31 cellular contexts compared by ENCODE assay signal in genomic region chr10:78739411-78740053, GRCh38.
"Had no signal": no experiment of that assay in that cellular context is flagged by ENCODE, and none has a peak within 500 bp of the region (broad histone marks: within the 10 kb centered on the region; RNA-seq: fewer than 3 reads in every experiment).

No MANE protein-coding gene starts in this region.

- H3K27ac Mint-ChIP-seq: activated CD4-positive, alpha-beta memory T cell treated with anti-CD3 and anti-CD28 coated beads for 36 hours; activated CD4-positive, alpha-beta T cell treated with anti-CD3 and anti-CD28 coated beads, Interleukin-2, amount 10 ng/mL, durations not matched to agents 24 days and 14 days; activated naive CD4-positive, alpha-beta T cell treated with anti-CD3 and anti-CD28 coated beads, Interleukin-2, amount 10 ng/mL, durations not matched to agents 7 days and 5 days; activated naive CD8-positive, alpha-beta T cell treated with anti-CD3 and anti-CD28 coated beads, Interleukin-2, amount 10 ng/mL, durations not matched to agents 7 days and 5 days; natural killer cell treated with Interleukin-12 subunit alpha and Interleukin-12 subunit beta and Interleukin-15 and Interleukin-18, amount 100 ng/mL, for 72 hours; T-helper 17 cell had no signal

- H3K4me1 ChIP-seq: foreskin keratinocyte had no signal

- H3K36me3 Mint-ChIP-seq: activated CD4-positive, alpha-beta memory T cell treated with anti-CD3 and anti-CD28 coated beads for 36 hours; activated naive CD4-positive, alpha-beta T cell treated with anti-CD3 and anti-CD28 coated beads, Interleukin-2, amount 10 ng/mL, durations not matched to agents 7 days and 5 days; activated naive CD8-positive, alpha-beta T cell treated with anti-CD3 and anti-CD28 coated beads, Interleukin-2, amount 10 ng/mL, durations not matched to agents 7 days and 5 days; natural killer cell treated with Interleukin-12 subunit alpha and Interleukin-12 subunit beta and Interleukin-15 and Interleukin-18, amount 100 ng/mL, for 72 hours had no signal

- FAIRE-seq: astrocyte, urothelium cell line had no signal

- H3K9me3 Mint-ChIP-seq: activated CD4-positive, alpha-beta memory T cell treated with anti-CD3 and anti-CD28 coated beads for 36 hours; activated CD4-positive, alpha-beta T cell treated with anti-CD3 and anti-CD28 coated beads, Interleukin-2, amount 10 ng/mL, durations not matched to agents 24 days and 14 days; activated naive CD4-positive, alpha-beta T cell treated with anti-CD3 and anti-CD28 coated beads, Interleukin-2, amount 10 ng/mL, durations not matched to agents 7 days and 5 days; activated naive CD8-positive, alpha-beta T cell treated with anti-CD3 and anti-CD28 coated beads, Interleukin-2, amount 10 ng/mL, durations not matched to agents 7 days and 5 days; natural killer cell treated with Interleukin-12 subunit alpha and Interleukin-12 subunit beta and Interleukin-15 and Interleukin-18, amount 100 ng/mL, for 72 hours had no signal

- DNase-seq: activated CD4-positive, alpha-beta memory T cell treated with anti-CD3 and anti-CD28 coated beads for 36 hours; activated CD4-positive, alpha-beta T cell treated with anti-CD3 and anti-CD28 coated beads, Interleukin-2, amount 10 ng/mL, durations not matched to agents 24 days and 14 days; activated CD4-positive, CD25-positive, alpha-beta regulatory T cell treated with anti-CD3 and anti-CD28 coated beads, Interleukin-2, amount 50 U/mL, for 72 hours; activated CD8-positive, alpha-beta memory T cell treated with anti-CD3 and anti-CD28 coated beads, Interleukin-2, amount 50 U/mL, for 4 hours; activated gamma-delta T cell; activated naive CD4-positive, alpha-beta T cell treated with anti-CD3 and anti-CD28 coated beads, Interleukin-2, amount 10 ng/mL, durations not matched to agents 7 days and 5 days; activated naive CD8-positive, alpha-beta T cell treated with anti-CD3 and anti-CD28 coated beads, Interleukin-2, amount 10 ng/mL, durations not matched to agents 7 days and 5 days; activated T-cell treated with anti-CD3 and anti-CD28 coated beads, Interleukin-2, amount 50 U/mL, for 1 hour; brain microvascular endothelial cell; caudate nucleus; dermis blood vessel endothelial cell; effector CD4-positive, alpha-beta T cell; foreskin keratinocyte; heart left ventricle; hypothalamus; lower lobe of right lung; mesenchymal stem cell; mucosa of descending colon; right cardiac atrium; stimulated activated CD4-positive, alpha-beta T cell treated with anti-CD3 and anti-CD28 coated beads, Interleukin-15, amount 100 ng/mL, for 24 hours; stimulated activated CD4-positive, alpha-beta T cell treated with anti-CD3 and anti-CD28 coated beads, Interleukin-2, amount 100 ng/mL, for 24 hours; stimulated activated naive CD4-positive, alpha-beta T cell treated with Interleukin-2 at 50 U/mL for 16 hours; T-helper 17 cell; T1000; transverse colon; WERI-Rb-1 had no signal

- H3K36me3 ChIP-seq: brain microvascular endothelial cell, esophagus muscularis mucosa, heart left ventricle, lower lobe of right lung, transverse colon, WERI-Rb-1 had no signal

- H3K27ac ChIP-seq: brain microvascular endothelial cell, esophagus muscularis mucosa, foreskin keratinocyte, heart left ventricle, lower lobe of right lung, transverse colon, WERI-Rb-1 had no signal

- H3K4me3 ChIP-seq: esophagus muscularis mucosa, heart left ventricle, lower lobe of right lung, mucosa of descending colon, transverse colon had no signal

- H3K9me3 ChIP-seq: esophagus muscularis mucosa, heart left ventricle, lower lobe of right lung, mucosa of descending colon, transverse colon had no signal

- H3K27me3 ChIP-seq: esophagus muscularis mucosa, heart left ventricle, transverse colon had no signal

- H3K4me3 Mint-ChIP-seq: activated CD4-positive, alpha-beta memory T cell treated with anti-CD3 and anti-CD28 coated beads for 36 hours; activated CD4-positive, alpha-beta T cell treated with anti-CD3 and anti-CD28 coated beads, Interleukin-2, amount 10 ng/mL, durations not matched to agents 24 days and 14 days; activated naive CD4-positive, alpha-beta T cell treated with anti-CD3 and anti-CD28 coated beads, Interleukin-2, amount 10 ng/mL, durations not matched to agents 7 days and 5 days; activated naive CD8-positive, alpha-beta T cell treated with anti-CD3 and anti-CD28 coated beads, Interleukin-2, amount 10 ng/mL, durations not matched to agents 7 days and 5 days; natural killer cell treated with Interleukin-12 subunit alpha and Interleukin-12 subunit beta and Interleukin-15 and Interleukin-18, amount 100 ng/mL, for 72 hours; T-helper 17 cell had no signal

- ATAC-seq: foreskin keratinocyte; heart left ventricle; left lobe of liver; lower lobe of right lung; mucosa of descending colon; natural killer cell treated with Interleukin-12 subunit alpha and Interleukin-12 subunit beta and Interleukin-15 and Interleukin-18, amount 100 ng/mL, for 72 hours; right cardiac atrium; T-helper 17 cell had no signal
